Comparison of ENCODE assay signal across 9 cellular contexts in genomic region chr3:120908803-120909601, GRCh38. TPM values are rescaled to one million over a fixed set of nuclear protein-coding genes. Genes with fewer than 3 reads are reported as not detected.
A peak's percentile ranks its signal among the peaks of the same experiment; 100 is the strongest.
DNase-seq lines count a peak whose midpoint lies in the region; ATAC-seq and TF ChIP-seq lines count a peak whose summit lies in the region.
"Had no signal": no experiment of that assay in that cellular context is flagged by ENCODE, and none has a peak within 500 bp of the region (broad histone marks: within the 10 kb centered on the region; RNA-seq: fewer than 3 reads in every experiment).

No MANE protein-coding gene starts in this region.

- H2BK5ac ChIP-seq in mesenchymal stem cell (ENCODE audit: low read depth, low read length, poor library complexity, severe bottlenecking): peak overlapping the region; percentile 44

- no peak overlapping the region for H3K9ac ChIP-seq in mesenchymal stem cell (ENCODE audit: low read length)

- H3K4me3 ChIP-seq in right atrium auricular region: peak overlapping the region; percentile 21 to 52
- peak overlapping the region in 1 of 2 experiments; percentile 53 for H3K4me3 ChIP-seq in mesenchymal stem cell (ENCODE audit: insufficient read depth in 1 of 2, low read depth in 1 of 2, low read length in 2 of 2)
- peak overlapping the region; percentile 43 to 54 for H3K4me3 ChIP-seq in uterus

- H4K8ac ChIP-seq in mesenchymal stem cell (ENCODE audit: low read length): no peak overlapping the region

- no peak for TF ChIP-seq POLR2A in uterus (IDR thresholded peaks at IDR 0.05)

- H3K18ac ChIP-seq in mesenchymal stem cell (ENCODE audit: low read depth in 1 of 2, low read length in 2 of 2): no peak overlapping the region

- 2% methylated on average over 15 of the region's 26 CpGs for WGBS in mesenchymal stem cell

- no peak overlapping the region for H4K91ac ChIP-seq in mesenchymal stem cell (ENCODE audit: low read length)

- peak overlapping the region; percentile 48 for H3K4me3 Mint-ChIP-seq in activated naive CD8-positive, alpha-beta T cell treated with anti-CD3 and anti-CD28 coated beads for 36 hours

- no peak overlapping the region for H2AFZ ChIP-seq in mesenchymal stem cell (ENCODE audit: low read depth, low read length)

- H3K9me3 ChIP-seq in right atrium auricular region (no peaks in the 10 kb centered on the region), mesenchymal stem cell (ENCODE audit: control insufficient read depth, low read length) (no peaks in the 10 kb centered on the region), uterus (no peaks in the 10 kb centered on the region)

- H3K27me3 Mint-ChIP-seq in activated naive CD8-positive, alpha-beta T cell treated with anti-CD3 and anti-CD28 coated beads for 36 hours: peaks cover 71% of the 10 kb centered on the region

- H3K4me1 ChIP-seq in right atrium auricular region (peaks cover 0 to 24% of the 10 kb centered on the region in 2 donors), mesenchymal stem cell (ENCODE audit: control insufficient read depth, insufficient read depth, low read depth, low read length) (peaks cover 14% of the 10 kb centered on the region), uterus (no peaks in the 10 kb centered on the region)

- H3K9me3 Mint-ChIP-seq in activated naive CD8-positive, alpha-beta T cell treated with anti-CD3 and anti-CD28 coated beads for 36 hours: no peaks in the 10 kb centered on the region

- H3K27ac Mint-ChIP-seq in activated naive CD8-positive, alpha-beta T cell treated with anti-CD3 and anti-CD28 coated beads for 36 hours: no peak overlapping the region

- no peak overlapping the region for H2BK15ac ChIP-seq in mesenchymal stem cell (ENCODE audit: low read depth, poor library complexity, severe bottlenecking)

- H3K36me3 ChIP-seq in right atrium auricular region (no peaks in the 10 kb centered on the region), mesenchymal stem cell (ENCODE audit: control insufficient read depth in 1 of 2, insufficient read depth in 2 of 2, low read depth in 1 of 2, low read length in 2 of 2) (no peaks in the 10 kb centered on the region), uterus (no peaks in the 10 kb centered on the region)

- H2BK120ac ChIP-seq in mesenchymal stem cell (ENCODE audit: low read depth, low read length): no peak overlapping the region

- no peak overlapping the region for H3K14ac ChIP-seq in mesenchymal stem cell (ENCODE audit: low read length in 2 of 2)

- no peak overlapping the region for H3K23ac ChIP-seq in mesenchymal stem cell (ENCODE audit: low read length in 2 of 2)

- H3K36me3 Mint-ChIP-seq in activated naive CD8-positive, alpha-beta T cell treated with anti-CD3 and anti-CD28 coated beads for 36 hours: no peaks in the 10 kb centered on the region

- peaks cover 13% of the 10 kb centered on the region for H3K4me1 Mint-ChIP-seq in activated naive CD8-positive, alpha-beta T cell treated with anti-CD3 and anti-CD28 coated beads for 36 hours

- H2BK12ac ChIP-seq in mesenchymal stem cell (ENCODE audit: low read length in 2 of 2): no peak overlapping the region

- ATAC-seq in Right ventricle myocardium superior (ENCODE audit: poor library complexity) (no peak), HG03342 (IDR thresholded peaks at IDR 0.05; ENCODE audit: unreplicated experiment) (no peak), GM19397 (IDR thresholded peaks at IDR 0.05; ENCODE audit: unreplicated experiment) (no peak)

- H3K27me3 ChIP-seq in right atrium auricular region (peaks cover 0 to 4% of the 10 kb centered on the region in 2 donors), mesenchymal stem cell (ENCODE audit: control insufficient read depth in 1 of 2, insufficient read depth in 1 of 2, low read length in 2 of 2) (peaks cover 22 to 44% of the 10 kb centered on the region in 2 experiments), uterus (no peaks in the 10 kb centered on the region)

- intact Hi-C loops in Right ventricle myocardium superior (cut with DNase I) (no loop called here), uterus (cut with DNase I; ENCODE audit: low total_unique reads) (no loop called here)

- DNase-seq in right atrium auricular region (ENCODE audit: low spot score): no peak
- DNase-seq in Right ventricle myocardium superior: no peak
- DNase-seq in activated naive CD8-positive, alpha-beta T cell treated with anti-CD3 and anti-CD28 coated beads for 36 hours: no peak
- peak; percentile 3 for DNase-seq in mesenchymal stem cell
- peak in 1 of 2 donors; percentile 18 for DNase-seq in uterus
- DNase-seq in GF-D8 (lab: John Stamatoyannopoulos, UW): no peak

- H3K79me1 ChIP-seq in mesenchymal stem cell (replicated peaks; ENCODE audit: low read length, poor library complexity, severe bottlenecking): no peaks in the 10 kb centered on the region

- H2AK5ac ChIP-seq in mesenchymal stem cell (ENCODE audit: low read length, severe bottlenecking): no peak overlapping the region

- peak overlapping the region; percentile 99 for H3K4me2 ChIP-seq in mesenchymal stem cell (ENCODE audit: low read length, poor library complexity, severe bottlenecking)

- H3K27ac ChIP-seq in right atrium auricular region (no peak overlapping the region), mesenchymal stem cell (ENCODE audit: low read length, poor library complexity, severe bottlenecking) (no peak overlapping the region), uterus (peak overlapping the region; percentile 52 to 62)

- H3K4ac ChIP-seq in mesenchymal stem cell (ENCODE audit: low read depth in 1 of 2, low read length in 2 of 2): no peak overlapping the region

- TF ChIP-seq CTCF in right atrium auricular region (IDR thresholded peaks at IDR 0.05): no peak
- no peak for TF ChIP-seq CTCF in uterus (IDR thresholded peaks at IDR 0.05)

RNA-seq across cellular contexts. Expression of gene STXBP5L, which starts 1.0 kb away (rescaled TPM):
- not detected for total RNA-seq in right atrium auricular region
- not detected for total RNA-seq in Right ventricle myocardium superior
- total RNA-seq in activated naive CD8-positive, alpha-beta T cell treated with anti-CD3 and anti-CD28 coated beads for 36 hours: not detected
- polyA plus RNA-seq in mesenchymal stem cell (2013, experiment 1 of 2): not detected
- not detected for polyA plus RNA-seq in mesenchymal stem cell (2013, experiment 2 of 2)
- total RNA-seq in uterus: 1 to 10 TPM in 2 of 4 donors, under 1 TPM in 2; under 0.01 to 2.6 (median 1.1) TPM
- total RNA-seq: lung microvascular endothelial cell had no signal

Comparison
In these comparisons a context has a peak if more than half of its experiments do, and no peak if none do; other contexts are left out.
1. H3K27ac ChIP-seq: peak in uterus (2 of 2); none in right atrium auricular region (0 of 2) and mesenchymal stem cell (single experiment).